In the genomic region with DNA sequence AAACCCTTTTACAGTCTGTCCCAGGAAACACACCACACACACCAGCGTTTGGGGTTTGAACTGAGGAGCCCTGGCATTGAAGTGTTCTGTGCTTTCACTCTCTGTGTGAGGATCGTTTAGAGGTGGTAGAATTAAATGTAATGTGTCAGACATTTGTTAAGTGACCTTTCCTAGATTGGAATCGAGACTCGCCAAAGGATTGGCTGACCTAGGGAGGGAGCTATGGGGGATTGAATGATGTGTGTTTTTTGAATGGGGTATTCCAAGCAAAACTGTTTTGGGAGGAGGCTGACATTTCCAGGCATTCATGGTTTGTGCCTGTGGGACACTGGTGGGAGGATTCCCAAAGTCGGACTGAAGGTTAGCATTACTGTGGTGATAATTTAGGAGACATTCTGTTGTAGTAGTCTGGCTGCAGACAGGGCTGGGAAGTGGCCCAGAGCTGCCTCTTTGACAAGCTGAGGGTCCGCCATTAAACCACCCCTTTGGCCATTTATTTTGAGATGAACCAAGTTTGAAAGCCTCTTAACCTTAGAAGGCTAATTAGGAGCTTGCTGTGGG, we compare ENCODE assay signal across 1 cellular context.
TF ChIP-seq lines count a peak whose summit lies in the region.

No MANE protein-coding gene starts in this region.

TF ChIP-seq in GM23338, 12 proteins besides CTCF, POLR2A, EP300 and RAD21 (continued from another document):
- TF ChIP-seq, protein P1, sequence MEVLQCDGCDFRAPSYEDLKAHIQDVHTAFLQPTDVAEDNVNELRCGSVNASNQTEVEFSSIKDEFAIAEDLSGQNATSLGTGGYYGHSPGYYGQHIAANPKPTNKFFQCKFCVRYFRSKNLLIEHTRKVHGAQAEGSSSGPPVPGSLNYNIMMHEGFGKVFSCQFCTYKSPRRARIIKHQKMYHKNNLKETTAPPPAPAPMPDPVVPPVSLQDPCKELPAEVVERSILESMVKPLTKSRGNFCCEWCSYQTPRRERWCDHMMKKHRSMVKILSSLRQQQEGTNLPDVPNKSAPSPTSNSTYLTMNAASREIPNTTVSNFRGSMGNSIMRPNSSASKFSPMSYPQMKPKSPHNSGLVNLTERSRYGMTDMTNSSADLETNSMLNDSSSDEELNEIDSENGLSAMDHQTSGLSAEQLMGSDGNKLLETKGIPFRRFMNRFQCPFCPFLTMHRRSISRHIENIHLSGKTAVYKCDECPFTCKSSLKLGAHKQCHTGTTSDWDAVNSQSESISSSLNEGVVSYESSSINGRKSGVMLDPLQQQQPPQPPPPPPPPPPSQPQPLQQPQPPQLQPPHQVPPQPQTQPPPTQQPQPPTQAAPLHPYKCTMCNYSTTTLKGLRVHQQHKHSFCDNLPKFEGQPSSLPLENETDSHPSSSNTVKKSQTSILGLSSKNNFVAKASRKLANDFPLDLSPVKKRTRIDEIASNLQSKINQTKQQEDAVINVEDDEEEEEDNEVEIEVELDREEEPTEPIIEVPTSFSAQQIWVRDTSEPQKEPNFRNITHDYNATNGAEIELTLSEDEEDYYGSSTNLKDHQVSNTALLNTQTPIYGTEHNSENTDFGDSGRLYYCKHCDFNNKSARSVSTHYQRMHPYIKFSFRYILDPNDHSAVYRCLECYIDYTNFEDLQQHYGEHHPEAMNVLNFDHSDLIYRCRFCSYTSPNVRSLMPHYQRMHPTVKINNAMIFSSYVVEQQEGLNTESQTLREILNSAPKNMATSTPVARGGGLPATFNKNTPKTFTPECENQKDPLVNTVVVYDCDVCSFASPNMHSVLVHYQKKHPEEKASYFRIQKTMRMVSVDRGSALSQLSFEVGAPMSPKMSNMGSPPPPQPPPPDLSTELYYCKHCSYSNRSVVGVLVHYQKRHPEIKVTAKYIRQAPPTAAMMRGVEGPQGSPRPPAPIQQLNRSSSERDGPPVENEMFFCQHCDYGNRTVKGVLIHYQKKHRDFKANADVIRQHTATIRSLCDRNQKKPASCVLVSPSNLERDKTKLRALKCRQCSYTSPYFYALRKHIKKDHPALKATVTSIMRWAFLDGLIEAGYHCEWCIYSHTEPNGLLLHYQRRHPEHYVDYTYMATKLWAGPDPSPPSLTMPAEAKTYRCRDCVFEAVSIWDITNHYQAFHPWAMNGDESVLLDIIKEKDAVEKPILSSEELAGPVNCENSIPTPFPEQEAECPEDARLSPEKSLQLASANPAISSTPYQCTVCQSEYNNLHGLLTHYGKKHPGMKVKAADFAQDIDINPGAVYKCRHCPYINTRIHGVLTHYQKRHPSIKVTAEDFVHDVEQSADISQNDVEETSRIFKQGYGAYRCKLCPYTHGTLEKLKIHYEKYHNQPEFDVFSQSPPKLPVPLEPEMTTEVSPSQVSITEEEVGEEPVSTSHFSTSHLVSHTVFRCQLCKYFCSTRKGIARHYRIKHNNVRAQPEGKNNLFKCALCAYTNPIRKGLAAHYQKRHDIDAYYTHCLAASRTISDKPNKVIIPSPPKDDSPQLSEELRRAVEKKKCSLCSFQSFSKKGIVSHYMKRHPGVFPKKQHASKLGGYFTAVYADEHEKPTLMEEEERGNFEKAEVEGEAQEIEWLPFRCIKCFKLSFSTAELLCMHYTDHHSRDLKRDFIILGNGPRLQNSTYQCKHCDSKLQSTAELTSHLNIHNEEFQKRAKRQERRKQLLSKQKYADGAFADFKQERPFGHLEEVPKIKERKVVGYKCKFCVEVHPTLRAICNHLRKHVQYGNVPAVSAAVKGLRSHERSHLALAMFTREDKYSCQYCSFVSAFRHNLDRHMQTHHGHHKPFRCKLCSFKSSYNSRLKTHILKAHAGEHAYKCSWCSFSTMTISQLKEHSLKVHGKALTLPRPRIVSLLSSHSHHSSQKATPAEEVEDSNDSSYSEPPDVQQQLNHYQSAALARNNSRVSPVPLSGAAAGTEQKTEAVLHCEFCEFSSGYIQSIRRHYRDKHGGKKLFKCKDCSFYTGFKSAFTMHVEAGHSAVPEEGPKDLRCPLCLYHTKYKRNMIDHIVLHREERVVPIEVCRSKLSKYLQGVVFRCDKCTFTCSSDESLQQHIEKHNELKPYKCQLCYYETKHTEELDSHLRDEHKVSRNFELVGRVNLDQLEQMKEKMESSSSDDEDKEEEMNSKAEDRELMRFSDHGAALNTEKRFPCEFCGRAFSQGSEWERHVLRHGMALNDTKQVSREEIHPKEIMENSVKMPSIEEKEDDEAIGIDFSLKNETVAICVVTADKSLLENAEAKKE (CRISPR knock-in tag; IDR thresholded peaks at IDR 0.05) = no peak
- no peak for TF ChIP-seq EZH2 (IDR thresholded peaks at IDR 0.05; ENCODE audit: low read depth, unreplicated experiment)
- no peak for TF ChIP-seq POLR2AphosphoS5 (IDR thresholded peaks at IDR 0.05; ENCODE audit: low read depth)
- TF ChIP-seq STAT1 (IDR thresholded peaks at IDR 0.05; ENCODE audit: unreplicated experiment) = no peak
- TF ChIP-seq, protein P2, sequence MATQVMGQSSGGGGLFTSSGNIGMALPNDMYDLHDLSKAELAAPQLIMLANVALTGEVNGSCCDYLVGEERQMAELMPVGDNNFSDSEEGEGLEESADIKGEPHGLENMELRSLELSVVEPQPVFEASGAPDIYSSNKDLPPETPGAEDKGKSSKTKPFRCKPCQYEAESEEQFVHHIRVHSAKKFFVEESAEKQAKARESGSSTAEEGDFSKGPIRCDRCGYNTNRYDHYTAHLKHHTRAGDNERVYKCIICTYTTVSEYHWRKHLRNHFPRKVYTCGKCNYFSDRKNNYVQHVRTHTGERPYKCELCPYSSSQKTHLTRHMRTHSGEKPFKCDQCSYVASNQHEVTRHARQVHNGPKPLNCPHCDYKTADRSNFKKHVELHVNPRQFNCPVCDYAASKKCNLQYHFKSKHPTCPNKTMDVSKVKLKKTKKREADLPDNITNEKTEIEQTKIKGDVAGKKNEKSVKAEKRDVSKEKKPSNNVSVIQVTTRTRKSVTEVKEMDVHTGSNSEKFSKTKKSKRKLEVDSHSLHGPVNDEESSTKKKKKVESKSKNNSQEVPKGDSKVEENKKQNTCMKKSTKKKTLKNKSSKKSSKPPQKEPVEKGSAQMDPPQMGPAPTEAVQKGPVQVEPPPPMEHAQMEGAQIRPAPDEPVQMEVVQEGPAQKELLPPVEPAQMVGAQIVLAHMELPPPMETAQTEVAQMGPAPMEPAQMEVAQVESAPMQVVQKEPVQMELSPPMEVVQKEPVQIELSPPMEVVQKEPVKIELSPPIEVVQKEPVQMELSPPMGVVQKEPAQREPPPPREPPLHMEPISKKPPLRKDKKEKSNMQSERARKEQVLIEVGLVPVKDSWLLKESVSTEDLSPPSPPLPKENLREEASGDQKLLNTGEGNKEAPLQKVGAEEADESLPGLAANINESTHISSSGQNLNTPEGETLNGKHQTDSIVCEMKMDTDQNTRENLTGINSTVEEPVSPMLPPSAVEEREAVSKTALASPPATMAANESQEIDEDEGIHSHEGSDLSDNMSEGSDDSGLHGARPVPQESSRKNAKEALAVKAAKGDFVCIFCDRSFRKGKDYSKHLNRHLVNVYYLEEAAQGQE (IDR thresholded peaks at IDR 0.05; ENCODE audit: unreplicated experiment) = no peak
- no peak for TF ChIP-seq CREB1 (CRISPR knock-in tag; IDR thresholded peaks at IDR 0.05; ENCODE audit: low read depth)
- TF ChIP-seq, protein P3, sequence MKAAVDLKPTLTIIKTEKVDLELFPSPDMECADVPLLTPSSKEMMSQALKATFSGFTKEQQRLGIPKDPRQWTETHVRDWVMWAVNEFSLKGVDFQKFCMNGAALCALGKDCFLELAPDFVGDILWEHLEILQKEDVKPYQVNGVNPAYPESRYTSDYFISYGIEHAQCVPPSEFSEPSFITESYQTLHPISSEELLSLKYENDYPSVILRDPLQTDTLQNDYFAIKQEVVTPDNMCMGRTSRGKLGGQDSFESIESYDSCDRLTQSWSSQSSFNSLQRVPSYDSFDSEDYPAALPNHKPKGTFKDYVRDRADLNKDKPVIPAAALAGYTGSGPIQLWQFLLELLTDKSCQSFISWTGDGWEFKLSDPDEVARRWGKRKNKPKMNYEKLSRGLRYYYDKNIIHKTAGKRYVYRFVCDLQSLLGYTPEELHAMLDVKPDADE (IDR thresholded peaks at IDR 0.05) = no peak
- no peak for TF ChIP-seq EZH2phosphoT487 (IDR thresholded peaks at IDR 0.05; ENCODE audit: unreplicated experiment)
- TF ChIP-seq JUNB (IDR thresholded peaks at IDR 0.05; ENCODE audit: unreplicated experiment) = no peak
TF ChIP-seq in GM23338: peak in this region for 0.
